Comparison of ENCODE assay signal across 9 cellular contexts in genomic region chr5:87503004-87503403, GRCh38.
"Had no signal": no experiment of that assay in that cellular context is flagged by ENCODE, and none has a peak within 500 bp of the region (broad histone marks: within the 10 kb centered on the region; RNA-seq: fewer than 3 reads in every experiment).

No MANE protein-coding gene starts in this region.

- H3K4me3 ChIP-seq: GM23248, GM23338, HAP-1 had no signal

- H3K4me1 ChIP-seq: HAP-1 had no signal

- H3K36me3 ChIP-seq: HAP-1 had no signal

- H3K9me3 ChIP-seq: HAP-1 had no signal

- H3K4me2 ChIP-seq: GM23338 had no signal

- DNase-seq: GM23248, GOT3, H7, H9, HCEC 1CT, HFFc6 had no signal

- H2AFZ ChIP-seq: GM23248, GM23338 had no signal

- H3K9me3 Mint-ChIP-seq: GM23338 had no signal

- H3K4me3 Mint-ChIP-seq: GM23338, H9, HFFc6 had no signal

- ATAC-seq: GM23338, HCT116 had no signal

- H3K9ac ChIP-seq: GM23248 had no signal

- H3K27ac ChIP-seq: GM23248 had no signal

- H3K27ac Mint-ChIP-seq: GM23338, H9, HFFc6 had no signal

- H3K4me1 Mint-ChIP-seq: GM23338, H9 had no signal
